In genomic region chr19:3190470-3190770, GRCh38 we compare ENCODE assay signal across 22 cellular contexts. TPM values are rescaled to one million over a fixed set of nuclear protein-coding genes. Genes with fewer than 3 reads are reported as not detected.
DNase-seq lines count a peak whose midpoint lies in the region; FAIRE-seq and TF ChIP-seq lines count a peak whose summit lies in the region.
"Had no signal": no experiment of that assay in that cellular context is flagged by ENCODE, and none has a peak within 500 bp of the region (broad histone marks: within the 10 kb centered on the region; RNA-seq: fewer than 3 reads in every experiment).

No MANE protein-coding gene starts in this region.

- H3K9me3 ChIP-seq in BLaER1 treated with 17β-estradiol and CSF1 and Interleukin-3, amounts not matched to agents 10 nM and 100 nM (replicated peaks in 1 of 11), result no peaks in the 10 kb centered on the region
- H3K9me3 ChIP-seq in neutrophil (no peaks in the 10 kb centered on the region), esophagus squamous epithelium (no peaks in the 10 kb centered on the region)
- H3K9me3 ChIP-seq: HAP-1 had no signal

- H3K4me2 ChIP-seq in BLaER1 treated with 17β-estradiol and CSF1 and Interleukin-3, amounts not matched to agents 10 nM and 100 nM, result peak overlapping the region; percentile 89 to 100 (median 99)

- peak overlapping the region in 10 of 11 experiments; percentile 54 to 98 (median 95); a peak in 15 of 22 replicates for H3K9ac ChIP-seq in BLaER1 treated with 17β-estradiol and CSF1 and Interleukin-3, amounts not matched to agents 10 nM and 100 nM

- TF ChIP-seq POLR2A in esophagus squamous epithelium (IDR thresholded peaks at IDR 0.05), result no peak

- H3K27ac Mint-ChIP-seq in chondrocyte (ENCODE audit: unreplicated experiment), result no peak overlapping the region
- H3K27ac Mint-ChIP-seq: B cell had no signal

- H3K36me3 ChIP-seq in BLaER1 treated with 17β-estradiol and CSF1 and Interleukin-3, amounts not matched to agents 10 nM and 100 nM, result peaks cover 23 to 81% (median 67%) of the 10 kb centered on the region in 11 experiments
- H3K36me3 ChIP-seq in neutrophil (no peaks in the 10 kb centered on the region), esophagus squamous epithelium (peaks cover 0 to 39% (median 0%) of the 10 kb centered on the region in 3 donors)

- H3K27ac ChIP-seq in BLaER1 treated with 17β-estradiol and CSF1 and Interleukin-3, amounts not matched to agents 10 nM and 100 nM, result peak overlapping the region in 9 of 11 experiments; percentile 88 to 97 (median 92); a peak in 16 of 22 replicates
- H3K27ac ChIP-seq in HL-60 (replicated peaks), result peak overlapping the region; percentile 90
- peak overlapping the region; percentile 94 for H3K27ac ChIP-seq in neutrophil
- H3K27ac ChIP-seq in esophagus squamous epithelium, result no peak overlapping the region
- H3K27ac ChIP-seq: C4-2B had no signal

- no peak overlapping the region for H3K4me3 ChIP-seq in BLaER1 treated with 17β-estradiol and CSF1 and Interleukin-3, amounts not matched to agents 10 nM and 100 nM
- H3K4me3 ChIP-seq in HL-60 (replicated peaks; ENCODE audit: insufficient read depth, low read length) (no peak overlapping the region), neutrophil (ENCODE audit: low read depth in 1 of 2, low read length in 1 of 2) (no peak overlapping the region), esophagus squamous epithelium (no peak overlapping the region)
- H3K4me3 ChIP-seq: HAP-1 had no signal

- DNase-seq in HL-60 (ENCODE audit: low read depth in 1 of 2, low spot score in 1 of 2) (no peak), chondrocyte (ENCODE audit: low spot score) (peak; percentile 69), RCC 7860 (ENCODE audit: low spot score) (no peak), cortex of kidney (lab: John Stamatoyannopoulos, UW) (no peak), esophagus squamous epithelium (lab: John Stamatoyannopoulos, UW) (no peak), urothelium cell line (ENCODE audit: low spot score) (no peak)
- DNase-seq: 8988T; CD4-positive, alpha-beta memory T cell; DMS153; DMS79; GDM1; KBM-7 had no signal

- no peaks in the 10 kb centered on the region for H3K27me3 Mint-ChIP-seq in chondrocyte (ENCODE audit: low read depth)
- H3K27me3 Mint-ChIP-seq: B cell; CD4-positive, alpha-beta memory T cell; IgD-negative memory B cell had no signal

- H3K4me1 ChIP-seq in BLaER1 treated with 17β-estradiol and CSF1 and Interleukin-3, amounts not matched to agents 10 nM and 100 nM, result peaks cover 70 to 79% (median 76%) of the 10 kb centered on the region in 10 experiments
- H3K4me1 ChIP-seq in neutrophil (ENCODE audit: control insufficient read depth in 1 of 2, insufficient read depth in 1 of 2, low read depth in 1 of 2, low read length in 1 of 2) (peaks cover 67 to 73% of the 10 kb centered on the region in 2 experiments), esophagus squamous epithelium (peaks cover 17 to 42% (median 17%) of the 10 kb centered on the region in 3 donors)

- TF ChIP-seq CTCF in HL-60 (IDR thresholded peaks at IDR 0.05; ENCODE audit: insufficient read depth, low read length) (no peak), chondrocyte (IDR thresholded peaks at IDR 0.05) (no peak), neutrophil (IDR thresholded peaks at IDR 0.05) (no peak), esophagus squamous epithelium (IDR thresholded peaks at IDR 0.05) (no peak)

- peaks cover 17% of the 10 kb centered on the region for H3K4me1 Mint-ChIP-seq in chondrocyte (ENCODE audit: low read depth)

- FAIRE-seq in RCC 7860 (lab: Jason Lieb, UNC) (no peak), urothelium cell line (lab: Jason Lieb, UNC) (no peak)
- FAIRE-seq: H1, HepG2 had no signal

- intact Hi-C loops in esophagus squamous epithelium (cut with DNase I), result no loop called here

- H3K4me3 Mint-ChIP-seq in chondrocyte (ENCODE audit: unreplicated experiment), result no peak overlapping the region
- H3K4me3 Mint-ChIP-seq: B cell had no signal

- H3K27me3 ChIP-seq in BLaER1 treated with 17β-estradiol and CSF1 and Interleukin-3, amounts not matched to agents 10 nM and 100 nM, result no peaks in the 10 kb centered on the region
- H3K27me3 ChIP-seq in HL-60 (ENCODE audit: insufficient read depth, poor library complexity, severe bottlenecking), result no peaks in the 10 kb centered on the region
- H3K27me3 ChIP-seq in neutrophil, result no peaks in the 10 kb centered on the region
- H3K27me3 ChIP-seq in esophagus squamous epithelium, result no peaks in the 10 kb centered on the region

- H3K9me3 Mint-ChIP-seq in chondrocyte (ENCODE audit: low read depth), result no peaks in the 10 kb centered on the region
- H3K9me3 Mint-ChIP-seq: CD4-positive, alpha-beta memory T cell; IgD-negative memory B cell had no signal

- peaks cover 6% of the 10 kb centered on the region for H3K36me3 Mint-ChIP-seq in chondrocyte (ENCODE audit: low read depth)

- H4K20me1 ChIP-seq in BLaER1 treated with 17β-estradiol and CSF1 and Interleukin-3, amounts not matched to agents 10 nM and 100 nM, result peaks cover 6 to 95% (median 90%) of the 10 kb centered on the region in 11 experiments; a peak in 21 of 22 replicates

- WGBS in esophagus squamous epithelium, 2 donors, result 80% methylated on average over 4 of the region's 18 CpGs; no CpG with 5 or more reads in 1 of the 2 donors

RNA-seq across cellular contexts. Expression of gene NCLN, which starts 4.7 kb away (rescaled TPM):
- 80.7 to 97.1 TPM (median 82.5 TPM) in 3 replicates for total RNA-seq in chondrocyte
- 10 to 100 TPM; 27.3 to 59.6 (median 40.8) TPM for total RNA-seq in esophagus squamous epithelium

RNA-seq across cellular contexts. Expression of gene S1PR4, which starts 11.9 kb away (rescaled TPM):
- total RNA-seq in chondrocyte (not detected in 3 replicates), esophagus squamous epithelium (1 to 10 TPM in 3 of 4 donors, under 1 TPM in 1; 0.53 to 4.2 (median 1.9) TPM)
- total RNA-seq: A673, Daoy, H1 had no signal

RNA-seq across cellular contexts. Expression of gene CELF5, which starts 34.0 kb away (rescaled TPM):
- total RNA-seq in chondrocyte (0.22 to 0.31 TPM in 2 of 3 replicates, not detected in the other), esophagus squamous epithelium (not detected)

RNA-seq across cellular contexts. Expression of gene GNA15, which starts 54.6 kb away (rescaled TPM):
- total RNA-seq in chondrocyte (not detected in 3 replicates), esophagus squamous epithelium (100 to 1,000 TPM in 3 of 4 donors, 10 to 100 TPM in 1; 72.7 to 186 (median 132) TPM)
- total RNA-seq: Daoy, HepG2 had no signal

Comparison
In these comparisons a context has a peak if more than half of its experiments do, and no peak if none do; other contexts are left out.
1. H3K27ac ChIP-seq: peak in BLaER1 treated with 17β-estradiol and CSF1 and Interleukin-3, amounts not matched to agents 10 nM and 100 nM (9 of 11), HL-60 (single experiment) and neutrophil (single experiment); none in esophagus squamous epithelium (0 of 4).